Comparison of ENCODE assay signal across 2 cellular contexts in the genomic region with DNA sequence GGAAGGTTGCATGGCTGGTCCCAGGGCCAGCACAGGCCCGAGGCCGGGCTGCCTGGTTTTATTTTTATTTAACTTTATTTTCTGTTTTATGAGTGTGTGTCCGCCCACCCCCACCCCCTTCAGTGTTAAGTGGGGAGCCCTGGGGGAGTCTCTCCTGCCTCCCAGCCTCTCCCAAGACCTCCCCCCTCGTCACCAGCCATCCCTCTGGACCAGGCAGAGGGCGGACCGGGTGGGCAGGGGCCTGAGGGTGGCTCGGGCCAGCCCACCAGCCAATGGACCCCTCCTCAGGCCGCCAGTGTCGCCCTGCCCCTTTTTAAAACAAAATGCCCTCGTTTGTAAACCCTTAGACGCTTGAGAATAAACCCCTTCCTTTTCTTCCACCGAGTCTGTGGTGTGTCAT.
TF ChIP-seq lines count a peak whose summit lies in the region.

No MANE protein-coding gene starts in this region.

TF ChIP-seq in HCT116, 20 proteins besides CTCF, POLR2A, EP300 and RAD21:
- TF ChIP-seq ZNF274 (IDR thresholded peaks at IDR 0.05; ENCODE audit: low read depth, low read length): no peak
- no peak for TF ChIP-seq TCF7L2 (IDR thresholded peaks at IDR 0.05; ENCODE audit: borderline replicate concordance, extremely low read depth, insufficient read depth, insufficient read length)
- TF ChIP-seq, protein P1, sequence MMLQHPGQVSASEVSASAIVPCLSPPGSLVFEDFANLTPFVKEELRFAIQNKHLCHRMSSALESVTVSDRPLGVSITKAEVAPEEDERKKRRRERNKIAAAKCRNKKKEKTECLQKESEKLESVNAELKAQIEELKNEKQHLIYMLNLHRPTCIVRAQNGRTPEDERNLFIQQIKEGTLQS (IDR thresholded peaks at IDR 0.05): no peak
- no peak for TF ChIP-seq EGR1 (IDR thresholded peaks at IDR 0.05; ENCODE audit: low read depth)
- TF ChIP-seq YY1 (IDR thresholded peaks at IDR 0.05; ENCODE audit: extremely low read depth, insufficient replicate concordance, low read depth, low read length): no peak
- TF ChIP-seq POLR2AphosphoS5 (IDR thresholded peaks at IDR 0.05; ENCODE audit: low read depth, low read length): peak; percentile 6; the same call in 1 of the 2 replicates
- TF ChIP-seq, protein P2, sequence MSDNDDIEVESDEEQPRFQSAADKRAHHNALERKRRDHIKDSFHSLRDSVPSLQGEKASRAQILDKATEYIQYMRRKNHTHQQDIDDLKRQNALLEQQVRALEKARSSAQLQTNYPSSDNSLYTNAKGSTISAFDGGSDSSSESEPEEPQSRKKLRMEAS (IDR thresholded peaks at IDR 0.05): no peak
- no peak for TF ChIP-seq JUND (IDR thresholded peaks at IDR 0.05)

TF ChIP-seq in HepG2, 621 proteins besides CTCF, POLR2A, EP300 and RAD21:
- no peak for TF ChIP-seq RBM39 (IDR thresholded peaks at IDR 0.05; ENCODE audit: low read depth, low read length, poor library complexity, severe bottlenecking)
- no peak for TF ChIP-seq RXRB (CRISPR knock-in tag; IDR thresholded peaks at IDR 0.05; ENCODE audit: borderline replicate concordance)
- TF ChIP-seq ZNF550 (CRISPR knock-in tag; IDR thresholded peaks at IDR 0.05; ENCODE audit: borderline replicate concordance): no peak
- TF ChIP-seq RBFOX2 (IDR thresholded peaks at IDR 0.05; ENCODE audit: low read depth, low read length): 0 out of 2 replicates have a peak, but pooled peaks have one; percentile 14
- no peak for TF ChIP-seq MZF1 (CRISPR knock-in tag; IDR thresholded peaks at IDR 0.05; ENCODE audit: borderline replicate concordance)
- TF ChIP-seq AGO1 (IDR thresholded peaks at IDR 0.05; ENCODE audit: low read depth, low read length, poor library complexity, severe bottlenecking): peak; percentile 98
- TF ChIP-seq SPEN (CRISPR knock-in tag; IDR thresholded peaks at IDR 0.05; ENCODE audit: low read depth): no peak
- no peak for TF ChIP-seq SNAPC2 (CRISPR knock-in tag; IDR thresholded peaks at IDR 0.05)
- TF ChIP-seq ZNF776 (CRISPR knock-in tag; IDR thresholded peaks at IDR 0.05): no peak
- no peak for TF ChIP-seq ZNF616 (CRISPR knock-in tag; IDR thresholded peaks at IDR 0.05; ENCODE audit: low read depth)
- TF ChIP-seq ZNF460 (CRISPR knock-in tag; IDR thresholded peaks at IDR 0.05; ENCODE audit: borderline replicate concordance): no peak
- peak; percentile 94 for TF ChIP-seq AGO2 (optimal IDR thresholded peaks at IDR 0.05; ENCODE audit: low read depth, low read length)
